8 cellular contexts compared by ENCODE assay signal in genomic region chr11:63841554-63841953, GRCh38. TPM values are rescaled to one million over a fixed set of nuclear protein-coding genes. Genes with fewer than 3 reads are reported as not detected.
DNase-seq lines count a peak whose midpoint lies in the region; ATAC-seq and TF ChIP-seq lines count a peak whose summit lies in the region.

No MANE protein-coding gene starts in this region.

- H3K9me3 Mint-ChIP-seq in CD8-positive, alpha-beta T cell = no peaks in the 10 kb centered on the region

- H3K4me3 ChIP-seq in CD8-positive, alpha-beta T cell (ENCODE audit: low read depth, low read length) = peak overlapping the region; percentile 93
- H3K4me3 ChIP-seq in Loucy (ENCODE audit: low read length, poor library complexity, severe bottlenecking) = peak overlapping the region; percentile 85
- peak overlapping the region in 2 of 4 donors; percentile 76 to 95 for H3K4me3 ChIP-seq in Peyer's patch

- peaks cover 71% of the 10 kb centered on the region for H3K79me2 ChIP-seq in Loucy (ENCODE audit: insufficient read depth, low read length)

- TF ChIP-seq CTCF in CD8-positive, alpha-beta T cell (IDR thresholded peaks at IDR 0.05) = no peak
- TF ChIP-seq CTCF in Loucy (conservative IDR thresholded peaks at IDR 0.05; ENCODE audit: low read length) (no peak), Peyer's patch (IDR thresholded peaks at IDR 0.05) (no peak)

- peaks cover 58% of the 10 kb centered on the region for H3K4me1 ChIP-seq in CD8-positive, alpha-beta T cell (ENCODE audit: insufficient read depth, low read length)
- H3K4me1 ChIP-seq in Loucy (ENCODE audit: insufficient read depth, low read length, poor library complexity, severe bottlenecking) (peaks cover 60% of the 10 kb centered on the region), Peyer's patch (peaks cover 9 to 65% (median 18%) of the 10 kb centered on the region in 4 donors)

- peaks cover 58% of the 10 kb centered on the region for H4K20me1 ChIP-seq in Loucy (ENCODE audit: insufficient read depth, low read length, poor library complexity, severe bottlenecking)

- CTCF ChIA-PET in CD8-positive, alpha-beta T cell (lab: Charles Lee) = interaction anchor here (2.4 to 6.9 kb wide), 2 partner anchors 45 to 65 kb away, joined by 11 to 68 read pairs; no protein-coding TSS in a partner anchor

- peak overlapping the region; percentile 84 for H3K4me3 Mint-ChIP-seq in CD8-positive, alpha-beta T cell

- H3K36me3 ChIP-seq in CD8-positive, alpha-beta T cell (ENCODE audit: insufficient read depth, low read length) = peaks cover 17% of the 10 kb centered on the region
- H3K36me3 ChIP-seq in Loucy (ENCODE audit: insufficient read depth, low read length) (no peaks in the 10 kb centered on the region), Peyer's patch (peaks cover 0 to 13% (median 0%) of the 10 kb centered on the region in 3 donors)

- peak overlapping the region; percentile 100 for H3K4me2 ChIP-seq in Loucy (ENCODE audit: low read depth, low read length, poor library complexity, severe bottlenecking)

- no peaks in the 10 kb centered on the region for H3K9me2 ChIP-seq in Loucy (replicated peaks; ENCODE audit: low read depth, low read length)

- no peaks in the 10 kb centered on the region for H3K9me3 ChIP-seq in CD8-positive, alpha-beta T cell (ENCODE audit: low read length)
- H3K9me3 ChIP-seq in Loucy (ENCODE audit: insufficient read depth, low read depth, low read length) = no peaks in the 10 kb centered on the region
- H3K9me3 ChIP-seq in Peyer's patch = no peaks in the 10 kb centered on the region

- intact Hi-C loops in CD8-positive, alpha-beta T cell (cut with DNase I, micrococcal nuclease) = no loop called here

- no peak overlapping the region for H2AFZ ChIP-seq in Loucy (ENCODE audit: low read length)

- H3K9ac ChIP-seq in Loucy (ENCODE audit: low read depth, low read length, poor library complexity, severe bottlenecking) = peak overlapping the region; percentile 93

- ATAC-seq in CD8-positive, alpha-beta T cell = no peak
- no peak for ATAC-seq in GM18867 (IDR thresholded peaks at IDR 0.05; ENCODE audit: unreplicated experiment)

- H3K27me3 Mint-ChIP-seq in CD8-positive, alpha-beta T cell (ENCODE audit: low read depth) = no peaks in the 10 kb centered on the region

- peak overlapping the region; percentile 84 for H3K27ac Mint-ChIP-seq in CD8-positive, alpha-beta T cell

- no peak for TF ChIP-seq POLR2A in Peyer's patch (IDR thresholded peaks at IDR 0.05)

- POLR2A ChIA-PET in CD8-positive, alpha-beta T cell (lab: Charles Lee) = interaction anchor here (0.6 to 2.8 kb wide), 3 partner anchors 14 to 75 kb away, joined by 3 to 10 read pairs (median 3); partner anchors contain the start of gene RCOR2

- DNase-seq in CD8-positive, alpha-beta T cell = peak in 1 of 7 experiments; percentile 18
- DNase-seq in caudate nucleus (lab: John Stamatoyannopoulos, UW) (peak in 22 of 61 donors; percentile 6 to 56 (median 20)), middle frontal gyrus (ENCODE audit: extremely low spot score, low spot score) (peak; percentile 11), NCI-H2029 treated with DMSO at 0.1 percent for 48 hours (lab: John Stamatoyannopoulos, UW) (no peak), Peyer's patch (no peak)
- no peak for DNase-seq in stimulated activated CD4-positive, alpha-beta T cell treated with anti-CD3 and anti-CD28 coated beads, Interleukin-12 subunit alpha, Interleukin-12 subunit beta, amount 100 ng/mL, for 4 hours

- H3K36me3 Mint-ChIP-seq in CD8-positive, alpha-beta T cell = peaks cover 59% of the 10 kb centered on the region

- peak overlapping the region; percentile 75 for H3K27ac ChIP-seq in CD8-positive, alpha-beta T cell (ENCODE audit: low read depth, low read length)
- H3K27ac ChIP-seq in caudate nucleus (ENCODE audit: low read depth, low read length) (peak overlapping the region; percentile 21), Peyer's patch (peak overlapping the region in 1 of 4 donors; percentile 22)

- no peaks in the 10 kb centered on the region for H3F3A ChIP-seq in Loucy (ENCODE audit: low read depth)

- H3K4me1 Mint-ChIP-seq in CD8-positive, alpha-beta T cell (ENCODE audit: low read depth) = peaks cover 77% of the 10 kb centered on the region

- H3K27me3 ChIP-seq in CD8-positive, alpha-beta T cell (ENCODE audit: insufficient read depth, low read length) = no peaks in the 10 kb centered on the region
- H3K27me3 ChIP-seq in Loucy (ENCODE audit: insufficient read depth, low read length, poor library complexity, severe bottlenecking) (no peaks in the 10 kb centered on the region), Peyer's patch (no peaks in the 10 kb centered on the region)

RNA-seq across cellular contexts. Expression of gene MARK2, which starts 2.6 kb away (rescaled TPM):
- total RNA-seq in CD8-positive, alpha-beta T cell = 10 to 100 TPM; 16.9 to 19.1 TPM
- total RNA-seq in Peyer's patch = 10 to 100 TPM; 34.7 to 82.9 (median 72.1) TPM

RNA-seq across cellular contexts. Expression of gene SPINDOC, which starts 28.3 kb away (rescaled TPM):
- total RNA-seq in CD8-positive, alpha-beta T cell = 1 to 10 TPM; 4.0 to 4.1 TPM
- total RNA-seq in Peyer's patch = 10 to 100 TPM in 1 of 4 donors, 1 to 10 TPM in 3; 3.5 to 15.7 (median 6.4) TPM
